In the genomic region with DNA sequence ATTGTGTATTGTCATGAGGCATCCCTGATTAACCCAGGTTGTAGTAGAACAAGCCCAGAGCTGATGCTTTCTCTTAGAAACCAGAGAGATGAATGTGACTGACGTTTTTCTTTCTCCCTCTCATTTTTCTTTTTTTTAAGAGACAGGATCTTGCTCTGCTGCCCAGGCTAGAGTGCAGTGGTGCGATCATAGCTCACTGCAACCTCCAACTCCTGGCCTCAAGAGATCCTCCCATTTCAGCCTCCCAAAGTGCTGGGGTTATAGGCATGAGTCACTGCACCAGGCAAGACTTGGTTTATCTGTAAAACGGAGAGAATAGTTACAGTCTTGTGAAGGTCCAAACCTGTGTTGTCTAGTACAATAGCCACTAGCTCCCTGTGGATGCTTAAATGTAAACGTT, we compare ENCODE assay signal across 26 cellular contexts. TPM values are rescaled to one million over a fixed set of nuclear protein-coding genes. Genes with fewer than 3 reads are reported as not detected.
DNase-seq lines count a peak whose midpoint lies in the region; ATAC-seq, FAIRE-seq and TF ChIP-seq lines count a peak whose summit lies in the region.
"Had no signal": no experiment of that assay in that cellular context is flagged by ENCODE, and none has a peak within 500 bp of the region (broad histone marks: within the 10 kb centered on the region; RNA-seq: fewer than 3 reads in every experiment).

No MANE protein-coding gene starts in this region.

- TF ChIP-seq RAD21 in HepG2 (CRISPR knock-in tag; IDR thresholded peaks at IDR 0.05): no peak

- no peak for TF ChIP-seq CTCF in HepG2 (CRISPR knock-in tag; IDR thresholded peaks at IDR 0.05)
- no peak for TF ChIP-seq CTCF in right lobe of liver (IDR thresholded peaks at IDR 0.05)
- TF ChIP-seq CTCF in dorsolateral prefrontal cortex (IDR thresholded peaks at IDR 0.05 in 54 of 56, conservative IDR thresholded peaks at IDR 0.05 in 2 of 56; ENCODE audit: low read depth in 1 of 56, partially characterized antibody in 56 of 56): no peak
- TF ChIP-seq CTCF in neural crest cell (conservative IDR thresholded peaks at IDR 0.05): no peak

- no TSS peak for BruUV-seq in HepG2 (replicated peaks; lab: Mats Ljungman, UMichigan)

- H3K36me3 ChIP-seq in HepG2 (replicated peaks in 1 of 2; ENCODE audit: control insufficient read depth in 1 of 2, insufficient read depth in 2 of 2, low read length in 2 of 2) (peaks cover 0 to 3% of the 10 kb centered on the region in 2 experiments; a peak in 1 of 5 replicates), right lobe of liver (no peaks in the 10 kb centered on the region), aorta (ENCODE audit: control insufficient read depth in 1 of 2, insufficient read depth in 2 of 2, low read length in 1 of 2) (no peaks in the 10 kb centered on the region)
- H3K36me3 ChIP-seq: BE2C had no signal

- H4K20me1 ChIP-seq in HepG2 (ENCODE audit: insufficient read depth, low read length): peaks cover 4% of the 10 kb centered on the region

- H3K4me2 ChIP-seq in HepG2 (ENCODE audit: low read depth, low read length): no peak overlapping the region

- intact Hi-C loops in HepG2 (cut with micrococcal nuclease; ENCODE audit: unreplicated experiment): no loop called here
- intact Hi-C loops in right lobe of liver (cut with DNase I): no loop called here
- intact Hi-C loops in dorsolateral prefrontal cortex (cut with DNase I): loop anchor here in 1 of 2 donors (10.0 kb wide), 1 partner anchor 997 kb away; the partner anchor contains the start of gene SDHAF3
- intact Hi-C loops in aorta (cut with DNase I): no loop called here

- ATAC-seq in HepG2 (no peak), right lobe of liver (no peak), aorta (ENCODE audit: low FRiP score) (no peak)
- ATAC-seq: A549, GM12878 had no signal

- TF ChIP-seq POLR2A in HepG2 (IDR thresholded peaks at IDR 0.05; ENCODE audit: insufficient read depth in 1 of 2, low read depth in 2 of 2, low read length in 2 of 2) (no peak), right lobe of liver (IDR thresholded peaks at IDR 0.05) (no peak)

- no peaks in the 10 kb centered on the region for H3K27me3 Mint-ChIP-seq in neural crest cell (ENCODE audit: low read depth)
- H3K27me3 Mint-ChIP-seq: CD4-positive, alpha-beta T cell; CD8-positive, alpha-beta memory T cell had no signal

- no peaks in the 10 kb centered on the region; a peak in 1 of 5 replicates for H3K27me3 ChIP-seq in HepG2 (ENCODE audit: control insufficient read depth in 1 of 2, insufficient read depth in 2 of 2, low read length in 2 of 2)
- no peaks in the 10 kb centered on the region for H3K27me3 ChIP-seq in right lobe of liver
- H3K27me3 ChIP-seq in dorsolateral prefrontal cortex: no peaks in the 10 kb centered on the region
- H3K27me3 ChIP-seq in aorta (ENCODE audit: control insufficient read depth in 1 of 2, insufficient read depth in 2 of 2, low read length in 1 of 2): no peaks in the 10 kb centered on the region
- H3K27me3 ChIP-seq: BE2C had no signal

- peak overlapping the region; percentile 14 for H3K4me3 Mint-ChIP-seq in neural crest cell
- H3K4me3 Mint-ChIP-seq: CD4-positive, alpha-beta T cell had no signal

- no peaks in the 10 kb centered on the region for H3K9me3 ChIP-seq in HepG2 (ENCODE audit: low read length)
- H3K9me3 ChIP-seq in right lobe of liver: no peaks in the 10 kb centered on the region
- H3K9me3 ChIP-seq in aorta (ENCODE audit: control insufficient read depth, low read length): no peaks in the 10 kb centered on the region
- H3K9me3 ChIP-seq: A549, BE2C had no signal

- no peaks in the 10 kb centered on the region for H3K9me3 Mint-ChIP-seq in neural crest cell
- H3K9me3 Mint-ChIP-seq: CD4-positive, alpha-beta T cell; CD8-positive, alpha-beta memory T cell had no signal

- H3K79me2 ChIP-seq in HepG2 (ENCODE audit: insufficient read depth, low read length): peaks cover 98% of the 10 kb centered on the region

- H3K4me1 ChIP-seq in HepG2 (ENCODE audit: insufficient read depth, low read length) (peaks cover 78% of the 10 kb centered on the region), right lobe of liver (peaks cover 0 to 31% (median 12%) of the 10 kb centered on the region in 4 donors), aorta (ENCODE audit: control insufficient read depth in 1 of 2, insufficient read depth in 2 of 2, low read length in 2 of 2) (no peaks in the 10 kb centered on the region)

- in situ Hi-C loops in HepG2 (cut with HindIII; ENCODE audit: extremely low pct_ligation_motif_present, low pct_unique_long_range_greater_than_20kb): no loop called here

- no peak overlapping the region for H3K9ac ChIP-seq in HepG2 (ENCODE audit: insufficient read depth, low read depth, low read length)
- H3K9ac ChIP-seq: BLaER1 treated with 17β-estradiol and CSF1 and Interleukin-3, amounts not matched to agents 10 nM and 100 nM; GM23248 had no signal

- H3K27ac ChIP-seq in HepG2 (ENCODE audit: extremely low read length, insufficient read depth, low read length) (no peak overlapping the region), right lobe of liver (no peak overlapping the region), dorsolateral prefrontal cortex (peak overlapping the region in 35 of 59 donors; percentile 2 to 88 (median 53)), aorta (ENCODE audit: low read depth in 1 of 2, low read length in 2 of 2) (no peak overlapping the region)
- H3K27ac ChIP-seq: BLaER1 treated with 17β-estradiol and CSF1 and Interleukin-3, amounts not matched to agents 10 nM and 100 nM; GM23248 had no signal

- POLR2A ChIA-PET in HepG2 (lab: Yijun Ruan, JAX): interaction anchor here (0.8 to 3.8 kb wide), 3 partner anchors 12 to 24 kb away, joined by 3 to 41 read pairs (median 8); no protein-coding TSS in a partner anchor

- WGBS in HepG2 (ENCODE audit: low lambda C conversion rate): 88% methylated on average over 4 of the region's 4 CpGs
- 86% methylated on average over 4 of the region's 4 CpGs for WGBS in right lobe of liver (ENCODE audit: insufficient coverage, low coverage, low lambda C conversion rate, missing lambda C conversion rate)
- WGBS in aorta, 2 donors: 78 to 81% methylated on average over 4 of the region's 4 CpGs

- no peak overlapping the region for H2AFZ ChIP-seq in HepG2 (ENCODE audit: low read length)
- H2AFZ ChIP-seq: GM23248 had no signal

- H3K4me3 ChIP-seq in HepG2 (replicated peaks in 1 of 3; ENCODE audit: insufficient read depth in 1 of 3, low read depth in 2 of 3, low read length in 3 of 3) (no peak overlapping the region), right lobe of liver (no peak overlapping the region), dorsolateral prefrontal cortex (peak overlapping the region in 1 of 59 donors; percentile 18), aorta (ENCODE audit: low read length in 2 of 2) (no peak overlapping the region)
- H3K4me3 ChIP-seq: A549; BLaER1 treated with 17β-estradiol and CSF1 and Interleukin-3, amounts not matched to agents 10 nM and 100 nM; GM12878; GM23248 had no signal

- DNase-seq in HepG2 (ENCODE audit: low spot score): no peak
- no peak for DNase-seq in right lobe of liver
- DNase-seq in dorsolateral prefrontal cortex: no peak
- no peak for DNase-seq in neural crest cell (ENCODE audit: low read depth, low spot score)
- no peak for DNase-seq in NCI-H82 treated with DMSO at 0.1 percent for 48 hours (lab: John Stamatoyannopoulos, UW; ENCODE audit: unreplicated experiment)
- no peak for DNase-seq in activated CD4-positive, alpha-beta T cell treated with anti-CD3 and anti-CD28 coated beads for 1 hour
- DNase-seq in aorta: no peak
- DNase-seq: 8988T; ACHN; AML-193; BE2C; CD4-positive, alpha-beta T cell; CD8-positive, alpha-beta memory T cell; DMS 273 treated with DMSO at 0.1 percent for 48 hours; DMS79; EL; GDM1; GM23248; H7; HCEC 1CT had no signal

- peaks cover 32% of the 10 kb centered on the region for H3K4me1 Mint-ChIP-seq in neural crest cell

- CTCF ChIA-PET in HepG2 (lab: Yijun Ruan, JAX; ENCODE audit: low intra/inter-chr PET ratio, low total read pairs): no interaction called here

- no peak for FAIRE-seq in HepG2 (lab: Jason Lieb, UNC)
- FAIRE-seq: A549, D721Med, GM12878, GM19239, H1 had no signal

- no peak overlapping the region for H3K27ac Mint-ChIP-seq in neural crest cell (ENCODE audit: unreplicated experiment)
- H3K27ac Mint-ChIP-seq: CD4-positive, alpha-beta T cell; CD8-positive, alpha-beta memory T cell had no signal

- no peaks in the 10 kb centered on the region for H3K36me3 Mint-ChIP-seq in neural crest cell (ENCODE audit: low read depth)

- TF ChIP-seq EP300 in HepG2 (IDR thresholded peaks at IDR 0.05; ENCODE audit: low read depth in 2 of 2, low read length in 2 of 2): no peak
- TF ChIP-seq EP300 in HepG2 (CRISPR knock-in tag; IDR thresholded peaks at IDR 0.05; ENCODE audit: borderline replicate concordance): no peak

TF ChIP-seq in HepG2, 621 proteins besides CTCF, POLR2A, EP300 and RAD21 (continues in another document):
- TF ChIP-seq KDM2A (CRISPR knock-in tag; IDR thresholded peaks at IDR 0.05; ENCODE audit: borderline replicate concordance, low read depth): no peak

RNA-seq across cellular contexts. Expression of gene LMTK2, which starts 5.4 kb away (rescaled TPM):
- total RNA-seq in HepG2 (2016; rRNA removed; fragmentation: Illumina TruSeq; extraction: Trizol): 8.1 and 9.5 TPM in 2 replicates
- 2.7 and 3.2 TPM in 2 replicates for total RNA-seq in HepG2 (2016; cell fraction: cytosol; rRNA removed; fragmentation: Illumina TruSeq; extraction: Trizol; ENCODE audit: low read depth)
- 6.1 and 10.1 TPM in 2 replicates for total RNA-seq in HepG2 (2016; cell fraction: insoluble cytoplasmic fraction; rRNA removed; fragmentation: Illumina TruSeq; extraction: Trizol)
- 6.2 and 7.5 TPM in 2 replicates for total RNA-seq in HepG2 (2016; cell fraction: membrane; rRNA removed; fragmentation: Illumina TruSeq; extraction: Trizol)
- total RNA-seq in HepG2 (2016; cell fraction: nucleus; rRNA removed; fragmentation: Illumina TruSeq; extraction: Trizol): 14.1 and 16.3 TPM in 2 replicates
- polyA plus RNA-seq in HepG2 (2011; rRNA removed): 11.7 and 12.1 TPM in 2 replicates
- polyA plus RNA-seq in HepG2 (2011; cell fraction: cytosol; rRNA removed): 7.9 and 8.0 TPM in 2 replicates
- 16.6 and 18.4 TPM in 2 replicates for polyA plus RNA-seq in HepG2 (2011; cell fraction: nucleus; rRNA removed)
- 10.0 and 10.9 TPM in 2 replicates for polyA plus RNA-seq in HepG2 (2012)
- 0.40 and 0.69 TPM in 2 replicates for polyA plus RNA-seq in HepG2 (2016; cell fraction: cytosol; fragmentation: Illumina TruSeq; extraction: Trizol; ENCODE audit: low read depth)
- 4.0 and 4.3 TPM in 2 replicates for polyA plus RNA-seq in HepG2 (2016; cell fraction: insoluble cytoplasmic fraction; fragmentation: Illumina TruSeq; extraction: Trizol; ENCODE audit: low read depth)
- 0.68 and 0.84 TPM in 2 replicates for polyA plus RNA-seq in HepG2 (2016; cell fraction: membrane; fragmentation: Illumina TruSeq; extraction: Trizol; ENCODE audit: low read depth)
- polyA plus RNA-seq in HepG2 (2016; cell fraction: nucleus; fragmentation: Illumina TruSeq; extraction: Trizol; ENCODE audit: insufficient read depth, low read depth): 19.4 and 20.9 TPM in 2 replicates
- polyA minus RNA-seq in HepG2 (2011; rRNA and poly(A)+ RNA removed; ENCODE audit: low replicate concordance): 19.1 and 27.7 TPM in 2 replicates
- 24.0 and 26.3 TPM in 2 replicates for polyA minus RNA-seq in HepG2 (2011; cell fraction: cytosol; rRNA and poly(A)+ RNA removed)
- polyA minus RNA-seq in HepG2 (2011; cell fraction: nucleus; rRNA and poly(A)+ RNA removed): 19.1 and 20.0 TPM in 2 replicates
- 10 to 100 TPM in 5 of 6 experiments, 1 to 10 TPM in 1; 9.4 to 16.7 (median 13.9) TPM for total RNA-seq in right lobe of liver
- 100 to 1,000 TPM in 69 of 120 experiments, 10 to 100 TPM in 51; 47.8 to 154 (median 104) TPM for total RNA-seq in dorsolateral prefrontal cortex
- total RNA-seq in neural crest cell: 18.8 and 19.2 TPM in 2 replicates
- 10 to 100 TPM; 13.6 to 16.6 TPM for total RNA-seq in aorta
- polyA plus RNA-seq in aorta: 1 to 10 TPM; 1.5 to 3.6 TPM

Comparison
In these comparisons a context has a peak if more than half of its experiments do, and no peak if none do; other contexts are left out.
1. H3K27ac ChIP-seq: peak in dorsolateral prefrontal cortex (35 of 59); none in HepG2 (single experiment), right lobe of liver (0 of 3) and aorta (0 of 2).